ENCODE assay signal across 1 cellular context in genomic region chr15:77697893-77698292, GRCh38.
TF ChIP-seq lines count a peak whose summit lies in the region.

No MANE protein-coding gene starts in this region.

TF ChIP-seq in H1, 55 proteins besides CTCF, POLR2A, EP300 and RAD21 (continued from another document):
- TF ChIP-seq NRF1 (IDR thresholded peaks at IDR 0.05; ENCODE audit: low read depth, low read length): no peak
- TF ChIP-seq EGR1 (IDR thresholded peaks at IDR 0.05; ENCODE audit: borderline replicate concordance, low read depth, low read length): no peak
- no peak for TF ChIP-seq RXRA (IDR thresholded peaks at IDR 0.05; ENCODE audit: insufficient read depth, low read depth, low read length)
- TF ChIP-seq USF2 (IDR thresholded peaks at IDR 0.05; ENCODE audit: low read length): no peak
- TF ChIP-seq, protein P1, sequence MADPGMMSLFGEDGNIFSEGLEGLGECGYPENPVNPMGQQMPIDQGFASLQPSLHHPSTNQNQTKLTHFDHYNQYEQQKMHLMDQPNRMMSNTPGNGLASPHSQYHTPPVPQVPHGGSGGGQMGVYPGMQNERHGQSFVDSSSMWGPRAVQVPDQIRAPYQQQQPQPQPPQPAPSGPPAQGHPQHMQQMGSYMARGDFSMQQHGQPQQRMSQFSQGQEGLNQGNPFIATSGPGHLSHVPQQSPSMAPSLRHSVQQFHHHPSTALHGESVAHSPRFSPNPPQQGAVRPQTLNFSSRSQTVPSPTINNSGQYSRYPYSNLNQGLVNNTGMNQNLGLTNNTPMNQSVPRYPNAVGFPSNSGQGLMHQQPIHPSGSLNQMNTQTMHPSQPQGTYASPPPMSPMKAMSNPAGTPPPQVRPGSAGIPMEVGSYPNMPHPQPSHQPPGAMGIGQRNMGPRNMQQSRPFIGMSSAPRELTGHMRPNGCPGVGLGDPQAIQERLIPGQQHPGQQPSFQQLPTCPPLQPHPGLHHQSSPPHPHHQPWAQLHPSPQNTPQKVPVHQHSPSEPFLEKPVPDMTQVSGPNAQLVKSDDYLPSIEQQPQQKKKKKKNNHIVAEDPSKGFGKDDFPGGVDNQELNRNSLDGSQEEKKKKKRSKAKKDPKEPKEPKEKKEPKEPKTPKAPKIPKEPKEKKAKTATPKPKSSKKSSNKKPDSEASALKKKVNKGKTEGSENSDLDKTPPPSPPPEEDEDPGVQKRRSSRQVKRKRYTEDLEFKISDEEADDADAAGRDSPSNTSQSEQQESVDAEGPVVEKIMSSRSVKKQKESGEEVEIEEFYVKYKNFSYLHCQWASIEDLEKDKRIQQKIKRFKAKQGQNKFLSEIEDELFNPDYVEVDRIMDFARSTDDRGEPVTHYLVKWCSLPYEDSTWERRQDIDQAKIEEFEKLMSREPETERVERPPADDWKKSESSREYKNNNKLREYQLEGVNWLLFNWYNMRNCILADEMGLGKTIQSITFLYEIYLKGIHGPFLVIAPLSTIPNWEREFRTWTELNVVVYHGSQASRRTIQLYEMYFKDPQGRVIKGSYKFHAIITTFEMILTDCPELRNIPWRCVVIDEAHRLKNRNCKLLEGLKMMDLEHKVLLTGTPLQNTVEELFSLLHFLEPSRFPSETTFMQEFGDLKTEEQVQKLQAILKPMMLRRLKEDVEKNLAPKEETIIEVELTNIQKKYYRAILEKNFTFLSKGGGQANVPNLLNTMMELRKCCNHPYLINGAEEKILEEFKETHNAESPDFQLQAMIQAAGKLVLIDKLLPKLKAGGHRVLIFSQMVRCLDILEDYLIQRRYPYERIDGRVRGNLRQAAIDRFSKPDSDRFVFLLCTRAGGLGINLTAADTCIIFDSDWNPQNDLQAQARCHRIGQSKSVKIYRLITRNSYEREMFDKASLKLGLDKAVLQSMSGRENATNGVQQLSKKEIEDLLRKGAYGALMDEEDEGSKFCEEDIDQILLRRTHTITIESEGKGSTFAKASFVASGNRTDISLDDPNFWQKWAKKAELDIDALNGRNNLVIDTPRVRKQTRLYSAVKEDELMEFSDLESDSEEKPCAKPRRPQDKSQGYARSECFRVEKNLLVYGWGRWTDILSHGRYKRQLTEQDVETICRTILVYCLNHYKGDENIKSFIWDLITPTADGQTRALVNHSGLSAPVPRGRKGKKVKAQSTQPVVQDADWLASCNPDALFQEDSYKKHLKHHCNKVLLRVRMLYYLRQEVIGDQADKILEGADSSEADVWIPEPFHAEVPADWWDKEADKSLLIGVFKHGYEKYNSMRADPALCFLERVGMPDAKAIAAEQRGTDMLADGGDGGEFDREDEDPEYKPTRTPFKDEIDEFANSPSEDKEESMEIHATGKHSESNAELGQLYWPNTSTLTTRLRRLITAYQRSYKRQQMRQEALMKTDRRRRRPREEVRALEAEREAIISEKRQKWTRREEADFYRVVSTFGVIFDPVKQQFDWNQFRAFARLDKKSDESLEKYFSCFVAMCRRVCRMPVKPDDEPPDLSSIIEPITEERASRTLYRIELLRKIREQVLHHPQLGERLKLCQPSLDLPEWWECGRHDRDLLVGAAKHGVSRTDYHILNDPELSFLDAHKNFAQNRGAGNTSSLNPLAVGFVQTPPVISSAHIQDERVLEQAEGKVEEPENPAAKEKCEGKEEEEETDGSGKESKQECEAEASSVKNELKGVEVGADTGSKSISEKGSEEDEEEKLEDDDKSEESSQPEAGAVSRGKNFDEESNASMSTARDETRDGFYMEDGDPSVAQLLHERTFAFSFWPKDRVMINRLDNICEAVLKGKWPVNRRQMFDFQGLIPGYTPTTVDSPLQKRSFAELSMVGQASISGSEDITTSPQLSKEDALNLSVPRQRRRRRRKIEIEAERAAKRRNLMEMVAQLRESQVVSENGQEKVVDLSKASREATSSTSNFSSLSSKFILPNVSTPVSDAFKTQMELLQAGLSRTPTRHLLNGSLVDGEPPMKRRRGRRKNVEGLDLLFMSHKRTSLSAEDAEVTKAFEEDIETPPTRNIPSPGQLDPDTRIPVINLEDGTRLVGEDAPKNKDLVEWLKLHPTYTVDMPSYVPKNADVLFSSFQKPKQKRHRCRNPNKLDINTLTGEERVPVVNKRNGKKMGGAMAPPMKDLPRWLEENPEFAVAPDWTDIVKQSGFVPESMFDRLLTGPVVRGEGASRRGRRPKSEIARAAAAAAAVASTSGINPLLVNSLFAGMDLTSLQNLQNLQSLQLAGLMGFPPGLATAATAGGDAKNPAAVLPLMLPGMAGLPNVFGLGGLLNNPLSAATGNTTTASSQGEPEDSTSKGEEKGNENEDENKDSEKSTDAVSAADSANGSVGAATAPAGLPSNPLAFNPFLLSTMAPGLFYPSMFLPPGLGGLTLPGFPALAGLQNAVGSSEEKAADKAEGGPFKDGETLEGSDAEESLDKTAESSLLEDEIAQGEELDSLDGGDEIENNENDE (IDR thresholded peaks at IDR 0.05; ENCODE audit: insufficient replicate concordance, low read length): no peak
- TF ChIP-seq, protein P2, sequence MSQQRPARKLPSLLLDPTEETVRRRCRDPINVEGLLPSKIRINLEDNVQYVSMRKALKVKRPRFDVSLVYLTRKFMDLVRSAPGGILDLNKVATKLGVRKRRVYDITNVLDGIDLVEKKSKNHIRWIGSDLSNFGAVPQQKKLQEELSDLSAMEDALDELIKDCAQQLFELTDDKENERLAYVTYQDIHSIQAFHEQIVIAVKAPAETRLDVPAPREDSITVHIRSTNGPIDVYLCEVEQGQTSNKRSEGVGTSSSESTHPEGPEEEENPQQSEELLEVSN (IDR thresholded peaks at IDR 0.05): no peak
- TF ChIP-seq GABPA (IDR thresholded peaks at IDR 0.05; ENCODE audit: borderline replicate concordance, insufficient read depth, low read length): no peak
- TF ChIP-seq POLR2AphosphoS5 (IDR thresholded peaks at IDR 0.05; ENCODE audit: low read depth, low read length): no peak
- no peak for TF ChIP-seq JUND (IDR thresholded peaks at IDR 0.05; ENCODE audit: low read length)
TF ChIP-seq in H1: peak in this region for 0.
